Comparison of ENCODE assay signal across 1 cellular context in genomic region chr2:190829642-190830041, GRCh38.
TF ChIP-seq lines count a peak whose summit lies in the region.

No MANE protein-coding gene starts in this region.

TF ChIP-seq in A549, 52 proteins besides CTCF, POLR2A, EP300 and RAD21:
- no peak for TF ChIP-seq RFX5 (IDR thresholded peaks at IDR 0.05)
- no peak for TF ChIP-seq FOSL2 (IDR thresholded peaks at IDR 0.05)
- 0 out of 2 replicates have a peak, but pooled peaks have one; percentile 15 for TF ChIP-seq FOSL2 (CRISPR knock-in tag; IDR thresholded peaks at IDR 0.05)
- TF ChIP-seq ZNF302 (CRISPR knock-in tag; IDR thresholded peaks at IDR 0.05): no peak
- TF ChIP-seq HOXA7 (CRISPR knock-in tag; IDR thresholded peaks at IDR 0.05): no peak
TF ChIP-seq in A549: peak in this region for 1.
